In genomic region chr1:175095978-175096611, GRCh38 we compare ENCODE assay signal across 2 cellular contexts.
TF ChIP-seq lines count a peak whose summit lies in the region.

No MANE protein-coding gene starts in this region.

TF ChIP-seq in IMR-90, 13 proteins besides CTCF, POLR2A, EP300 and RAD21:
- TF ChIP-seq RCOR1 (IDR thresholded peaks at IDR 0.05; ENCODE audit: insufficient replicate concordance, low read length) (no peak), CHD1 (IDR thresholded peaks at IDR 0.05; ENCODE audit: low read depth, low read length) (no peak), MAZ (IDR thresholded peaks at IDR 0.05; ENCODE audit: borderline replicate concordance, low read depth, low read length) (no peak), MXI1 (IDR thresholded peaks at IDR 0.05; ENCODE audit: borderline replicate concordance, low read depth, low read length) (no peak), BHLHE40 (IDR thresholded peaks at IDR 0.05; ENCODE audit: low read depth, low read length) (no peak), NFE2L2 (IDR thresholded peaks at IDR 0.05; ENCODE audit: low read depth, low read length) (no peak), SMC3 (IDR thresholded peaks at IDR 0.05; ENCODE audit: low read depth, low read length) (no peak)
- TF ChIP-seq, protein P1, sequence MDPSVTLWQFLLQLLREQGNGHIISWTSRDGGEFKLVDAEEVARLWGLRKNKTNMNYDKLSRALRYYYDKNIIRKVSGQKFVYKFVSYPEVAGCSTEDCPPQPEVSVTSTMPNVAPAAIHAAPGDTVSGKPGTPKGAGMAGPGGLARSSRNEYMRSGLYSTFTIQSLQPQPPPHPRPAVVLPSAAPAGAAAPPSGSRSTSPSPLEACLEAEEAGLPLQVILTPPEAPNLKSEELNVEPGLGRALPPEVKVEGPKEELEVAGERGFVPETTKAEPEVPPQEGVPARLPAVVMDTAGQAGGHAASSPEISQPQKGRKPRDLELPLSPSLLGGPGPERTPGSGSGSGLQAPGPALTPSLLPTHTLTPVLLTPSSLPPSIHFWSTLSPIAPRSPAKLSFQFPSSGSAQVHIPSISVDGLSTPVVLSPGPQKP (IDR thresholded peaks at IDR 0.05; ENCODE audit: borderline replicate concordance, low read depth, low read length): no peak

TF ChIP-seq in H1, 55 proteins besides CTCF, POLR2A, EP300 and RAD21:
- no peak for TF ChIP-seq SAP30 (IDR thresholded peaks at IDR 0.05; ENCODE audit: insufficient read depth, insufficient replicate concordance, low read length)
- TF ChIP-seq ASH2L (IDR thresholded peaks at IDR 0.05; ENCODE audit: low read length): no peak
- no peak for TF ChIP-seq GABPA (IDR thresholded peaks at IDR 0.05; ENCODE audit: borderline replicate concordance, insufficient read depth, low read length)
- no peak for TF ChIP-seq TEAD4 (IDR thresholded peaks at IDR 0.05; ENCODE audit: low read depth, low read length)
- no peak for TF ChIP-seq NANOG (IDR thresholded peaks at IDR 0.05; ENCODE audit: insufficient read depth, low read depth, low read length, poor library complexity, severe bottlenecking)
- TF ChIP-seq TCF12 (IDR thresholded peaks at IDR 0.05; ENCODE audit: low read depth, low read length): no peak
- no peak for TF ChIP-seq BRCA1 (IDR thresholded peaks at IDR 0.05; ENCODE audit: low read depth, low read length)
- TF ChIP-seq CHD1 (IDR thresholded peaks at IDR 0.05; ENCODE audit: low read depth, low read length): no peak
- TF ChIP-seq POLR2AphosphoS5 (IDR thresholded peaks at IDR 0.05; ENCODE audit: low read depth, low read length): no peak
- TF ChIP-seq TBP (IDR thresholded peaks at IDR 0.05; ENCODE audit: low read depth, low read length): no peak
- TF ChIP-seq GTF2F1 (IDR thresholded peaks at IDR 0.05; ENCODE audit: borderline replicate concordance, low read depth, low read length): no peak
- TF ChIP-seq CTBP2 (IDR thresholded peaks at IDR 0.05; ENCODE audit: borderline replicate concordance, insufficient read depth, insufficient read length, low read length): no peak
- no peak for TF ChIP-seq YY1 (IDR thresholded peaks at IDR 0.05; ENCODE audit: low read depth, low read length)
